Comparison of ENCODE assay signal across 18 cellular contexts in genomic region chr6:163922562-163922961, GRCh38.
"Had no signal": no experiment of that assay in that cellular context is flagged by ENCODE, and none has a peak within 500 bp of the region (broad histone marks: within the 10 kb centered on the region; RNA-seq: fewer than 3 reads in every experiment).

No MANE protein-coding gene starts in this region.

- DNase-seq: immature natural killer cell; kidney; left colon; left ventricle myocardium inferior; mesendoderm; naive B cell; natural killer cell; nephron progenitor cell; occipital lobe; ovary; right lobe of liver; stimulated activated CD4-positive, alpha-beta T cell treated with anti-CD3 and anti-CD28 coated beads, Interleukin-1b, Interleukin-23, amount 100 ng/mL, for 48 hours; stimulated activated CD4-positive, alpha-beta T cell treated with anti-CD3 and anti-CD28 coated beads, Interleukin-2, amount 100 ng/mL, for 48 hours; stimulated activated CD4-positive, alpha-beta T cell treated with anti-CD3 and anti-CD28 coated beads, Interleukin-4, amount 100 ng/mL, for 4 hours; stimulated activated CD8-positive, alpha-beta memory T cell treated with anti-CD3 and anti-CD28 coated beads, Interleukin-4, amount 100 ng/mL, for 48 hours; stimulated activated naive CD4-positive, alpha-beta T cell treated with Interleukin-2 at 50 U/mL for 16 hours; stimulated activated naive CD8-positive, alpha-beta T cell treated with anti-CD3 and anti-CD28 coated beads, Interleukin-15, amount 100 ng/mL, for 72 hours; substantia nigra had no signal
